ENCODE assay signal across 13 cellular contexts in genomic region chr1:55073187-55073916, GRCh38. TPM values are rescaled to one million over a fixed set of nuclear protein-coding genes. Genes with fewer than 3 reads are reported as not detected.
DNase-seq lines count a peak whose midpoint lies in the region; ATAC-seq and TF ChIP-seq lines count a peak whose summit lies in the region.
"Had no signal": no experiment of that assay in that cellular context is flagged by ENCODE, and none has a peak within 500 bp of the region (broad histone marks: within the 10 kb centered on the region; RNA-seq: fewer than 3 reads in every experiment).

No MANE protein-coding gene starts in this region.

- no peaks in the 10 kb centered on the region for H3K9me3 Mint-ChIP-seq in activated naive CD8-positive, alpha-beta T cell treated with anti-CD3 and anti-CD28 coated beads, Interleukin-2, amount 10 ng/mL, durations not matched to agents 7 days and 5 days
- H3K9me3 Mint-ChIP-seq: CD8-positive, alpha-beta memory T cell had no signal

- in situ Hi-C loops in GM13977 (cut with MboI; ENCODE audit: low pct_unique_long_range_greater_than_20kb, low sequenced_read_pairs, unreplicated experiment): no loop called here

- POLR2A ChIA-PET in activated naive CD8-positive, alpha-beta T cell treated with anti-CD3 and anti-CD28 coated beads, Interleukin-2, amount 10 ng/mL, durations not matched to agents 7 days and 5 days (lab: Charles Lee): no interaction called here

- H3K4me3 Mint-ChIP-seq in activated naive CD8-positive, alpha-beta T cell treated with anti-CD3 and anti-CD28 coated beads, Interleukin-2, amount 10 ng/mL, durations not matched to agents 7 days and 5 days: no peak overlapping the region
- H3K4me3 Mint-ChIP-seq: CD8-positive, alpha-beta memory T cell had no signal

- peaks cover 40% of the 10 kb centered on the region for H3K36me3 Mint-ChIP-seq in activated naive CD8-positive, alpha-beta T cell treated with anti-CD3 and anti-CD28 coated beads, Interleukin-2, amount 10 ng/mL, durations not matched to agents 7 days and 5 days

- no peak for TF ChIP-seq CTCF in GM13977 (IDR thresholded peaks at IDR 0.05; ENCODE audit: extremely low read depth, insufficient read depth, missing control alignments)

- peak overlapping the region; percentile 37 for H3K27ac Mint-ChIP-seq in activated naive CD8-positive, alpha-beta T cell treated with anti-CD3 and anti-CD28 coated beads, Interleukin-2, amount 10 ng/mL, durations not matched to agents 7 days and 5 days

- ATAC-seq in GM19395 (IDR thresholded peaks at IDR 0.05; ENCODE audit: unreplicated experiment) (peak; percentile 79), HG03460 (IDR thresholded peaks at IDR 0.05; ENCODE audit: unreplicated experiment) (peak; percentile 93), HG02588 (IDR thresholded peaks at IDR 0.05; ENCODE audit: unreplicated experiment) (no peak)
- peak; percentile 45 for ATAC-seq in activated naive CD8-positive, alpha-beta T cell treated with anti-CD3 and anti-CD28 coated beads, Interleukin-2, amount 10 ng/mL, durations not matched to agents 7 days and 5 days (ENCODE audit: low read depth)
- ATAC-seq: SK-N-SH treated with all-trans-retinoic acid at 6 μM for 48 hours had no signal

- no peaks in the 10 kb centered on the region for H3K27me3 Mint-ChIP-seq in activated naive CD8-positive, alpha-beta T cell treated with anti-CD3 and anti-CD28 coated beads, Interleukin-2, amount 10 ng/mL, durations not matched to agents 7 days and 5 days
- H3K27me3 Mint-ChIP-seq: CD8-positive, alpha-beta memory T cell had no signal

- peaks cover 4% of the 10 kb centered on the region for H3K4me1 Mint-ChIP-seq in activated naive CD8-positive, alpha-beta T cell treated with anti-CD3 and anti-CD28 coated beads, Interleukin-2, amount 10 ng/mL, durations not matched to agents 7 days and 5 days
- H3K4me1 Mint-ChIP-seq: CD8-positive, alpha-beta memory T cell had no signal

- DNase-seq in GM13977 (ENCODE audit: low spot score) (peak; percentile 26), EL (no peak), SIG-M5 treated with dmso at 0.1 percent for 504 hours (lab: John Stamatoyannopoulos, UW; ENCODE audit: unreplicated experiment) (no peak), ureter (ENCODE audit: low spot score) (no peak)
- no peak for DNase-seq in activated naive CD8-positive, alpha-beta T cell treated with anti-CD3 and anti-CD28 coated beads, Interleukin-2, amount 10 ng/mL, durations not matched to agents 7 days and 5 days
- DNase-seq: activated CD4-positive, alpha-beta T cell treated with anti-CD3 and anti-CD28 coated beads for 1 hour; CD8-positive, alpha-beta memory T cell; dermis blood vessel endothelial cell; NCI-H1048 had no signal

RNA-seq across cellular contexts. Expression of gene PCSK9, which starts 34.0 kb away (rescaled TPM):
- total RNA-seq in activated naive CD8-positive, alpha-beta T cell treated with anti-CD3 and anti-CD28 coated beads, Interleukin-2, amount 10 ng/mL, durations not matched to agents 7 days and 5 days: not detected
- 0.16 TPM for total RNA-seq in ureter
- total RNA-seq: CD8-positive, alpha-beta memory T cell; dermis blood vessel endothelial cell had no signal
